ENCODE assay signal across 15 cellular contexts in genomic region chr2:159137511-159138101, GRCh38.
DNase-seq lines count a peak whose midpoint lies in the region; ATAC-seq and TF ChIP-seq lines count a peak whose summit lies in the region.
"Had no signal": no experiment of that assay in that cellular context is flagged by ENCODE, and none has a peak within 500 bp of the region (broad histone marks: within the 10 kb centered on the region; RNA-seq: fewer than 3 reads in every experiment).

No MANE protein-coding gene starts in this region.

- no peak for TF ChIP-seq POLR2A in prostate gland (IDR thresholded peaks at IDR 0.05)

- H3K9me3 ChIP-seq in adipocyte (ENCODE audit: control insufficient read depth, low read length) (no peaks in the 10 kb centered on the region), prostate gland (no peaks in the 10 kb centered on the region)
- H3K9me3 ChIP-seq: BLaER1 treated with 17β-estradiol and CSF1 and Interleukin-3, amounts not matched to agents 10 nM and 100 nM; spleen had no signal

- H3K4me1 ChIP-seq in adipocyte (ENCODE audit: control insufficient read depth, insufficient read depth, low read length) (peaks cover 49% of the 10 kb centered on the region), prostate gland (replicated peaks) (peaks cover 4% of the 10 kb centered on the region)
- H3K4me1 ChIP-seq: spleen had no signal

- H3K27me3 ChIP-seq in adipocyte (replicated peaks; ENCODE audit: control insufficient read depth, insufficient read depth, low read length): no peaks in the 10 kb centered on the region
- H3K27me3 ChIP-seq in prostate gland (replicated peaks; ENCODE audit: insufficient read depth): no peaks in the 10 kb centered on the region
- H3K27me3 ChIP-seq: BLaER1 treated with 17β-estradiol and CSF1 and Interleukin-3, amounts not matched to agents 10 nM and 100 nM; spleen had no signal

- H3K36me3 ChIP-seq in adipocyte (ENCODE audit: control insufficient read depth, insufficient read depth, low read length, severe bottlenecking): no peaks in the 10 kb centered on the region
- no peaks in the 10 kb centered on the region for H3K36me3 ChIP-seq in prostate gland
- H3K36me3 ChIP-seq: BLaER1 treated with 17β-estradiol and CSF1 and Interleukin-3, amounts not matched to agents 10 nM and 100 nM; spleen had no signal

- intact Hi-C loops in Right ventricle myocardium superior (cut with DNase I): no loop called here
- intact Hi-C loops in prostate gland (cut with DNase I): loop anchor here (10.0 kb wide), 2 partner anchors 57 to 577 kb away; partner anchors contain the start of gene MARCHF7

- 17% methylated on average over 6 of the region's 6 CpGs for WGBS in prostate gland

- peak overlapping the region; percentile 25 to 74 for H3K27ac ChIP-seq in prostate gland
- H3K27ac ChIP-seq: BLaER1 treated with 17β-estradiol and CSF1 and Interleukin-3, amounts not matched to agents 10 nM and 100 nM; spleen had no signal

- DNase-seq in EL (peak; percentile 24), adipocyte (ENCODE audit: low read depth) (peak; percentile 51), Right ventricle myocardium superior (no peak), prostate gland (ENCODE audit: low spot score) (no peak), NCI-H446 (lab: John Stamatoyannopoulos, UW) (no peak)
- DNase-seq: cerebellar nuclear complex; head of caudate nucleus; NCI-H1092 treated with DMSO at 0.1 percent for 48 hours; NK-92 treated with Interleukin-12 subunit alpha and Interleukin-12 subunit beta, amount 100 ng/mL, for 24 hours; spleen; T-helper 9 cell had no signal

- TF ChIP-seq CTCF in prostate gland (IDR thresholded peaks at IDR 0.05): no peak

- ATAC-seq in Right ventricle myocardium superior (ENCODE audit: poor library complexity) (peak; percentile 52), GM21786 (IDR thresholded peaks at IDR 0.05; ENCODE audit: unreplicated experiment) (no peak), GM21526 (IDR thresholded peaks at IDR 0.05; ENCODE audit: low FRiP score, unreplicated experiment) (no peak), GM21381 (IDR thresholded peaks at IDR 0.05; ENCODE audit: unreplicated experiment) (no peak)

- no peak overlapping the region for H3K9ac ChIP-seq in adipocyte (ENCODE audit: low read length)
- H3K9ac ChIP-seq: BLaER1 treated with 17β-estradiol and CSF1 and Interleukin-3, amounts not matched to agents 10 nM and 100 nM had no signal

- H3K4me3 ChIP-seq in adipocyte (ENCODE audit: low read length) (no peak overlapping the region), prostate gland (no peak overlapping the region)
- H3K4me3 ChIP-seq: BLaER1 treated with 17β-estradiol and CSF1 and Interleukin-3, amounts not matched to agents 10 nM and 100 nM; spleen had no signal

Comparison
In these comparisons a context has a peak if more than half of its experiments do, and no peak if none do; other contexts are left out.
1. DNase-seq: peak in EL (single experiment) and adipocyte (single experiment); none in Right ventricle myocardium superior (single experiment), prostate gland (single experiment) and NCI-H446 (0 of 2).